1 cellular context compared by ENCODE assay signal in the genomic region with DNA sequence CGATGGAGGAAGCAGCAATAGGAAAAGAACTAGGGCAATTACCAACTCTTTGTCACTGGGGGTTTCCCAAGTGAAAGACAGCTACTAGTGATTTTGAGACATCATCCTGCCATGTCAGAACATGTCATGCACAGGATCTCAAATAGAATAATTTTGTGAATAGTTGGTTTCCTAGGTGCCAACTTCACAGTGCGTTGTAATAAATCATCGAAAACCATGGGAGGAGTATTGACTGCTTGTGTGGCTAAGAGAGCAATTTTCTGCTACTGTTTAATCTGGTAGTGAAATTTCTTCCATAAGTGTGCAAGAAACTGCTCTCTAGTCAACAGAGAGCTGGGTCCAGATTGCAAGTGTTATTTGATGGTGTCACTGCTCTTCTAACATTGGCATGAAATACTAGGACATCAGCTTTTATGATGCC.
TF ChIP-seq lines count a peak whose summit lies in the region.

No MANE protein-coding gene starts in this region.

TF ChIP-seq in GM12878, 131 proteins besides CTCF, POLR2A, EP300 and RAD21 (continued from another document):
- TF ChIP-seq, protein P1, sequence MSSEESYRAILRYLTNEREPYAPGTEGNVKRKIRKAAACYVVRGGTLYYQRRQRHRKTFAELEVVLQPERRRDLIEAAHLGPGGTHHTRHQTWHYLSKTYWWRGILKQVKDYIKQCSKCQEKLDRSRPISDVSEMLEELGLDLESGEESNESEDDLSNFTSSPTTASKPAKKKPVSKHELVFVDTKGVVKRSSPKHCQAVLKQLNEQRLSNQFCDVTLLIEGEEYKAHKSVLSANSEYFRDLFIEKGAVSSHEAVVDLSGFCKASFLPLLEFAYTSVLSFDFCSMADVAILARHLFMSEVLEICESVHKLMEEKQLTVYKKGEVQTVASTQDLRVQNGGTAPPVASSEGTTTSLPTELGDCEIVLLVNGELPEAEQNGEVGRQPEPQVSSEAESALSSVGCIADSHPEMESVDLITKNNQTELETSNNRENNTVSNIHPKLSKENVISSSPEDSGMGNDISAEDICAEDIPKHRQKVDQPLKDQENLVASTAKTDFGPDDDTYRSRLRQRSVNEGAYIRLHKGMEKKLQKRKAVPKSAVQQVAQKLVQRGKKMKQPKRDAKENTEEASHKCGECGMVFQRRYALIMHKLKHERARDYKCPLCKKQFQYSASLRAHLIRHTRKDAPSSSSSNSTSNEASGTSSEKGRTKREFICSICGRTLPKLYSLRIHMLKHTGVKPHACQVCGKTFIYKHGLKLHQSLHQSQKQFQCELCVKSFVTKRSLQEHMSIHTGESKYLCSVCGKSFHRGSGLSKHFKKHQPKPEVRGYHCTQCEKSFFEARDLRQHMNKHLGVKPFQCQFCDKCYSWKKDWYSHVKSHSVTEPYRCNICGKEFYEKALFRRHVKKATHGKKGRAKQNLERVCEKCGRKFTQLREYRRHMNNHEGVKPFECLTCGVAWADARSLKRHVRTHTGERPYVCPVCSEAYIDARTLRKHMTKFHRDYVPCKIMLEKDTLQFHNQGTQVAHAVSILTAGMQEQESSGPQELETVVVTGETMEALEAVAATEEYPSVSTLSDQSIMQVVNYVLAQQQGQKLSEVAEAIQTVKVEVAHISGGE (CRISPR knock-in tag; IDR thresholded peaks at IDR 0.05): no peak
